ENCODE assay signal across 17 cellular contexts in the genomic region with DNA sequence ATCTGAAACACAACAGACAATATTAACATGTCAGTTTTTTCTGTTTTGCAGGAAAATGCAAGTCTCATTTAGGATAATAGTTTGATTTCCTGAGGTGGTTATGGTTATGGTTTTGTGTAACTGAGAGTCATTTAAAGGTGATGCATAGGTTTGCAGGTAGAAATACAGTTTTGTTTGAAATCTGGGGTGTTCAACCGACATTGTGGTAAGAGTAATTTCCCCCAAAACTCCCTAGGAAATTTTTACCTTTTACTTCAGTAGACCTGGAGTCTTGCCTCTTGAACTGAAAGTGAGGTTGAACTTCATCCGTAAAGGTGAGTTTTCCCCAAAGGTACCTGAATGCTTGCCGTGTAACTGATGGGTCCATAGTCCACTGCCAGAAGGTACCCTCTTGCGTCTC.
A peak's percentile ranks its signal among the peaks of the same experiment; 100 is the strongest.
DNase-seq lines count a peak whose midpoint lies in the region; ATAC-seq lines count a peak whose summit lies in the region.
"Had no signal": no experiment of that assay in that cellular context is flagged by ENCODE, and none has a peak within 500 bp of the region (broad histone marks: within the 10 kb centered on the region; RNA-seq: fewer than 3 reads in every experiment).

No MANE protein-coding gene starts in this region.

- H3K36me3 Mint-ChIP-seq in stimulated activated naive CD8-positive, alpha-beta T cell treated with anti-CD3 and anti-CD28 coated beads, Interleukin-15, Interleukin-2, amounts not matched to agents 100 ng/mL and 50 ng/mL, for 24 hours (ENCODE audit: low read depth): peaks cover 30% of the 10 kb centered on the region
- H3K36me3 Mint-ChIP-seq in activated naive CD8-positive, alpha-beta T cell treated with anti-CD3 and anti-CD28 coated beads, Interleukin-2, amount 50 U/mL, for 24 hours (ENCODE audit: low read depth): peaks cover 20% of the 10 kb centered on the region

- H3K4me3 Mint-ChIP-seq in stimulated activated naive CD8-positive, alpha-beta T cell treated with anti-CD3 and anti-CD28 coated beads, Interleukin-15, Interleukin-2, amounts not matched to agents 100 ng/mL and 50 ng/mL, for 24 hours: peak overlapping the region; percentile 60
- H3K4me3 Mint-ChIP-seq in activated naive CD8-positive, alpha-beta T cell treated with anti-CD3 and anti-CD28 coated beads, Interleukin-2, amount 50 U/mL, for 24 hours: peak overlapping the region; percentile 33
- peak overlapping the region; percentile 74 to 81 for H3K4me3 Mint-ChIP-seq in stimulated activated naive CD8-positive, alpha-beta T cell treated with anti-CD3 and anti-CD28 coated beads, Interleukin-15, amount 100 ng/mL, for 72 hours

- peak overlapping the region; percentile 84 for H3K27ac Mint-ChIP-seq in stimulated activated naive CD8-positive, alpha-beta T cell treated with anti-CD3 and anti-CD28 coated beads, Interleukin-15, Interleukin-2, amounts not matched to agents 100 ng/mL and 50 ng/mL, for 24 hours
- peak overlapping the region; percentile 93 for H3K27ac Mint-ChIP-seq in activated naive CD8-positive, alpha-beta T cell treated with anti-CD3 and anti-CD28 coated beads, Interleukin-2, amount 50 U/mL, for 24 hours
- peak overlapping the region; percentile 78 to 88 for H3K27ac Mint-ChIP-seq in stimulated activated naive CD8-positive, alpha-beta T cell treated with anti-CD3 and anti-CD28 coated beads, Interleukin-15, amount 100 ng/mL, for 72 hours

- no peaks in the 10 kb centered on the region for H3K9me3 Mint-ChIP-seq in stimulated activated naive CD8-positive, alpha-beta T cell treated with anti-CD3 and anti-CD28 coated beads, Interleukin-15, Interleukin-2, amounts not matched to agents 100 ng/mL and 50 ng/mL, for 24 hours
- no peaks in the 10 kb centered on the region for H3K9me3 Mint-ChIP-seq in activated naive CD8-positive, alpha-beta T cell treated with anti-CD3 and anti-CD28 coated beads, Interleukin-2, amount 50 U/mL, for 24 hours
- H3K9me3 Mint-ChIP-seq in stimulated activated naive CD8-positive, alpha-beta T cell treated with anti-CD3 and anti-CD28 coated beads, Interleukin-15, amount 100 ng/mL, for 72 hours: no peaks in the 10 kb centered on the region

- H3K27ac ChIP-seq in KOPT-K1 (ENCODE audit: low read depth, low read length, poor library complexity, severe bottlenecking): peak overlapping the region; percentile 21
- H3K27ac ChIP-seq: RWPE1 had no signal

- no peak for ATAC-seq in stimulated activated naive CD8-positive, alpha-beta T cell treated with anti-CD3 and anti-CD28 coated beads, Interleukin-15, Interleukin-2, amounts not matched to agents 100 U/mL and 50 U/mL, for 24 hours
- peak; percentile 7 for ATAC-seq in activated naive CD8-positive, alpha-beta T cell treated with anti-CD3 and anti-CD28 coated beads, Interleukin-2, amount 50 U/mL, for 24 hours
- peak; percentile 66 for ATAC-seq in stimulated activated naive CD8-positive, alpha-beta T cell treated with anti-CD3 and anti-CD28 coated beads, Interleukin-15, amount 100 ng/mL, for 72 hours
- no peak for ATAC-seq in GM21423 (IDR thresholded peaks at IDR 0.05; ENCODE audit: unreplicated experiment)
- no peak for ATAC-seq in Right ventricle myocardium superior (ENCODE audit: poor library complexity)

- DNase-seq in stimulated activated naive CD8-positive, alpha-beta T cell treated with anti-CD3 and anti-CD28 coated beads, Interleukin-15, Interleukin-2, amounts not matched to agents 100 U/mL and 50 U/mL, for 24 hours: no peak
- no peak for DNase-seq in activated naive CD8-positive, alpha-beta T cell treated with anti-CD3 and anti-CD28 coated beads, Interleukin-2, amount 50 U/mL, for 24 hours
- no peak for DNase-seq in stimulated activated naive CD8-positive, alpha-beta T cell treated with anti-CD3 and anti-CD28 coated beads, Interleukin-15, amount 100 ng/mL, for 72 hours
- DNase-seq in Right ventricle myocardium superior: no peak
- no peak for DNase-seq in DMS53 (lab: John Stamatoyannopoulos, UW)
- DNase-seq: activated CD4-positive, alpha-beta T cell treated with anti-CD3 and anti-CD28 coated beads, Interleukin-2, amount 50 U/mL, for 48 hours; Calu3; dorsolateral prefrontal cortex; hippocampal formation; MM.1S; NCI-H1694; NCI-H526 treated with DMSO at 0.1 percent for 48 hours; stimulated activated CD4-positive, alpha-beta T cell treated with anti-CD3 and anti-CD28 coated beads, Interleukin-4, amount 100 ng/mL, for 4 hours had no signal

- no peaks in the 10 kb centered on the region; the same call in 1 of the 2 replicates for H3K36me3 ChIP-seq in KOPT-K1 (ENCODE audit: insufficient read depth, low read length)

- H3K4me1 Mint-ChIP-seq in stimulated activated naive CD8-positive, alpha-beta T cell treated with anti-CD3 and anti-CD28 coated beads, Interleukin-15, Interleukin-2, amounts not matched to agents 100 ng/mL and 50 ng/mL, for 24 hours (ENCODE audit: low read depth): peaks cover 99% of the 10 kb centered on the region
- peaks cover 97% of the 10 kb centered on the region for H3K4me1 Mint-ChIP-seq in activated naive CD8-positive, alpha-beta T cell treated with anti-CD3 and anti-CD28 coated beads, Interleukin-2, amount 50 U/mL, for 24 hours
- H3K4me1 Mint-ChIP-seq in stimulated activated naive CD8-positive, alpha-beta T cell treated with anti-CD3 and anti-CD28 coated beads, Interleukin-15, amount 100 ng/mL, for 72 hours: peaks cover 100% of the 10 kb centered on the region

- no peaks in the 10 kb centered on the region for H3K27me3 Mint-ChIP-seq in stimulated activated naive CD8-positive, alpha-beta T cell treated with anti-CD3 and anti-CD28 coated beads, Interleukin-15, Interleukin-2, amounts not matched to agents 100 ng/mL and 50 ng/mL, for 24 hours
- H3K27me3 Mint-ChIP-seq in activated naive CD8-positive, alpha-beta T cell treated with anti-CD3 and anti-CD28 coated beads, Interleukin-2, amount 50 U/mL, for 24 hours: no peaks in the 10 kb centered on the region
- no peaks in the 10 kb centered on the region for H3K27me3 Mint-ChIP-seq in stimulated activated naive CD8-positive, alpha-beta T cell treated with anti-CD3 and anti-CD28 coated beads, Interleukin-15, amount 100 ng/mL, for 72 hours

- no peaks in the 10 kb centered on the region for H3K9me3 ChIP-seq in KOPT-K1 (ENCODE audit: insufficient read depth, low read length, poor library complexity, severe bottlenecking)

- intact Hi-C loops in Right ventricle myocardium superior (cut with DNase I): no loop called here

Comparison
In these comparisons a context has a peak if more than half of its experiments do, and no peak if none do; other contexts are left out.
1. ATAC-seq: peak in activated naive CD8-positive, alpha-beta T cell treated with anti-CD3 and anti-CD28 coated beads, Interleukin-2, amount 50 U/mL, for 24 hours (single experiment) and stimulated activated naive CD8-positive, alpha-beta T cell treated with anti-CD3 and anti-CD28 coated beads, Interleukin-15, amount 100 ng/mL, for 72 hours (single experiment); none in stimulated activated naive CD8-positive, alpha-beta T cell treated with anti-CD3 and anti-CD28 coated beads, Interleukin-15, Interleukin-2, amounts not matched to agents 100 U/mL and 50 U/mL, for 24 hours (single experiment), GM21423 (single experiment) and Right ventricle myocardium superior (single experiment).
2. Peak in every context shown above with its lines, with median percentiles within 50 percentile points of each other: H3K27ac Mint-ChIP-seq and H3K4me3 Mint-ChIP-seq.